1 cellular context compared by ENCODE assay signal in the genomic region with DNA sequence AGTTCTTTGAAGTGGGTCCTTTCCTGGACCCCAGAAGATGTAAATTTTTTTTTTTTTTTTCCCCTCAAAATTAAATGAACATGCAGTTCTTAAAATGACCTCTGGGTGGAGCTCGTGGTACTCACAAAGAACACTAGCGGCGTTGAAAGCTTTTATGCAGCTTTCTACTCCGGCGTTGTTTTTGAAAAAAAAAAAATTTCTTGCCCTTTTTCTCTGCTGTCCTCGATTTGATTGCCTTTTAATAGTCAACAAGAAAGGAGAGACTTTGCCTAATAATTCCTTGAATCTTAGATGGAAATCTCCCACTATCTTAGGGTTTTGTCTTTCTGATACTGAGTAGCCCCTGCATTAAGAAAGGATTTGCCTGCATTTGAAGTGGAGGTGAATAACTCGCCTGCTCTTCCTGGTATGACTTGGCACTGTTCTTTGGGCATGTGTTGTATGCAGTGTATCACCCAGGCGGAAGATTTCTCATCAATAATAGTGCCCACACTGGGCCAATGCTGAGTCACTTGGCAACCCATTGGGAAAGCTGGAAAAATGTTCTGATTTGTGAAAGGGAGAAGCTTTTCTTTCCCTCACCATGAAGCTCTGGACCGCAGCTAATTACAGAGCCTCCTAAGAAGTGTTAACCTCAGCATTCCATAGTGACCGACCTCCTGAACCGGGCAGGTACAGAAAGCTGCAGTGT.
TF ChIP-seq lines count a peak whose summit lies in the region.

No MANE protein-coding gene starts in this region.

TF ChIP-seq in A549, 52 proteins besides CTCF, POLR2A, EP300 and RAD21 (continued from another document):
- no peak for TF ChIP-seq PHF8 (IDR thresholded peaks at IDR 0.05; ENCODE audit: borderline replicate concordance, low read depth)
- no peak for TF ChIP-seq KDM5A (IDR thresholded peaks at IDR 0.05)
- TF ChIP-seq MYC (IDR thresholded peaks at IDR 0.05; ENCODE audit: borderline replicate concordance, low read length) = no peak
- no peak for TF ChIP-seq CBX8 (IDR thresholded peaks at IDR 0.05)
- no peak for TF ChIP-seq MAZ (IDR thresholded peaks at IDR 0.05; ENCODE audit: borderline replicate concordance, low read depth, low read length)
- no peak for TF ChIP-seq RARB (CRISPR knock-in tag; IDR thresholded peaks at IDR 0.05)
